8 cellular contexts compared by ENCODE assay signal in genomic region chr1:109396513-109396839, GRCh38. TPM values are rescaled to one million over a fixed set of nuclear protein-coding genes. Genes with fewer than 3 reads are reported as not detected.
DNase-seq lines count a peak whose midpoint lies in the region; ATAC-seq, FAIRE-seq and TF ChIP-seq lines count a peak whose summit lies in the region.

No MANE protein-coding gene starts in this region.

- H3K27me3 ChIP-seq in K562 (ENCODE audit: control insufficient read depth in 2 of 2, insufficient read depth in 2 of 2, low read length in 2 of 2) = no peaks in the 10 kb centered on the region
- no peaks in the 10 kb centered on the region for H3K27me3 ChIP-seq in transverse colon

- TF ChIP-seq RAD21 in K562 (CRISPR knock-in tag; conservative IDR thresholded peaks at IDR 0.05 in 1 of 2, IDR thresholded peaks at IDR 0.05 in 1 of 2) = no peak

- no peak for TF ChIP-seq CTCF in K562 (IDR thresholded peaks at IDR 0.05 in 2 of 3, conservative IDR thresholded peaks at IDR 0.05 in 1 of 3; ENCODE audit: insufficient read depth in 2 of 3, low read depth in 1 of 3, low read length in 3 of 3)
- no peak for TF ChIP-seq CTCF in transverse colon (IDR thresholded peaks at IDR 0.05)

- peaks cover 0 to 2% of the 10 kb centered on the region in 2 donors for H3K36me3 Mint-ChIP-seq in activated T-cell treated with anti-CD3 and anti-CD28 coated beads, Interleukin-2, amount 50 U/mL, for 72 hours (ENCODE audit: insufficient read depth in 2 of 2)

- peaks cover 61% of the 10 kb centered on the region for H3K27me3 Mint-ChIP-seq in activated T-cell treated with anti-CD3 and anti-CD28 coated beads, Interleukin-2, amount 50 U/mL, for 72 hours (ENCODE audit: low read depth)

- peaks cover 61% of the 10 kb centered on the region for H3K79me2 ChIP-seq in K562 (ENCODE audit: control insufficient read depth, insufficient read depth, low read length)

- H2AFZ ChIP-seq in K562 (ENCODE audit: low read depth, low read length) = 0 out of 2 replicates have a peak overlapping the region, but pooled peaks have one; percentile 61

- CTCF ChIA-PET in K562 (lab: Yijun Ruan, JAX; ENCODE audit: low intra/inter-chr PET ratio) = interaction anchor here (3.6 kb wide), 1 partner anchor 118 kb away, joined by 51 read pairs; no protein-coding TSS in a partner anchor

- FAIRE-seq in K562 (lab: Jason Lieb, UNC) (no peak), H54 (lab: Jason Lieb, UNC) (no peak)

- in situ Hi-C loops in K562 (cut with MboI) = no loop called here
- in situ Hi-C loops in transverse colon (cut with MboI; ENCODE audit: low pct_ligation_motif_present in 1 of 4, low pct_unique_long_range_greater_than_20kb in 1 of 4, low sequenced_read_pairs in 3 of 4) = no loop called here

- H3K4me1 Mint-ChIP-seq in activated T-cell treated with anti-CD3 and anti-CD28 coated beads, Interleukin-2, amount 50 U/mL, for 72 hours (ENCODE audit: low read depth) = peaks cover 33% of the 10 kb centered on the region

- H3K27ac ChIP-seq in K562 (ENCODE audit: extremely low read depth, low read depth, low read length) (peak overlapping the region; percentile 51), mesodermal cell (ENCODE audit: low read depth, low read length, severe bottlenecking) (no peak overlapping the region), transverse colon (peak overlapping the region; percentile 85 to 89 (median 86))

- H3K4me3 ChIP-seq in K562 (peak overlapping the region; percentile 55), mesodermal cell (ENCODE audit: extremely low read depth, insufficient read depth, low read length, poor library complexity, severe bottlenecking) (peak overlapping the region; percentile 43), transverse colon (peak overlapping the region in 3 of 4 donors; percentile 70 to 82 (median 78))

- H3K4me1 ChIP-seq in K562 (replicated peaks in 1 of 2; ENCODE audit: control insufficient read depth in 2 of 2, insufficient read depth in 2 of 2, low read length in 2 of 2) (peaks cover 30 to 47% of the 10 kb centered on the region in 2 experiments), mesodermal cell (ENCODE audit: control insufficient read depth, insufficient read depth, low read length, poor library complexity, severe bottlenecking) (peaks cover 32% of the 10 kb centered on the region), transverse colon (peaks cover 29 to 67% (median 56%) of the 10 kb centered on the region in 4 donors)

- no peaks in the 10 kb centered on the region for H3K9me1 ChIP-seq in K562 (ENCODE audit: control insufficient read depth, insufficient read depth, low read length)

- no peak for DNase-seq in activated T-cell treated with anti-CD3 and anti-CD28 coated beads, Interleukin-2, amount 50 U/mL, for 72 hours
- DNase-seq in activated T-cell treated with anti-CD3 and anti-CD28 coated beads, Interleukin-2, amount 50 U/mL, for 1 hour = no peak
- no peak for DNase-seq in K562 (ENCODE audit: extremely low read depth in 1 of 4, low spot score in 3 of 4)
- no peak for DNase-seq in transverse colon
- no peak for DNase-seq in NCI-H82 treated with DMSO at 0.1 percent for 48 hours (lab: John Stamatoyannopoulos, UW; ENCODE audit: unreplicated experiment)
- DNase-seq in H54 (ENCODE audit: insufficient read length, low spot score) = no peak
- DNase-seq in H4 (ENCODE audit: low spot score) = no peak

- POLR2A ChIA-PET in K562 (lab: Yijun Ruan, JAX) = interaction anchor here (0.7 to 3.4 kb wide), 5 partner anchors 26 to 252 kb away, joined by 3 to 16 read pairs (median 3); partner anchors contain the start of genes PSRC1 and SARS1

- TF ChIP-seq EP300 in K562 (IDR thresholded peaks at IDR 0.05; ENCODE audit: low read length) (no peak), transverse colon (IDR thresholded peaks at IDR 0.05; ENCODE audit: low read depth) (no peak)

- H3K9me3 ChIP-seq in K562 (replicated peaks; ENCODE audit: control insufficient read depth, insufficient read depth, low read depth, low read length) = no peaks in the 10 kb centered on the region
- H3K9me3 ChIP-seq in mesodermal cell (ENCODE audit: control insufficient read depth, low read length) = no peaks in the 10 kb centered on the region
- H3K9me3 ChIP-seq in transverse colon = no peaks in the 10 kb centered on the region

- intact Hi-C loops in K562 (cut with micrococcal nuclease) = loop anchor here (5.0 kb wide), 1 partner anchor 34 kb away; no protein-coding TSS in a partner anchor
- intact Hi-C loops in transverse colon (cut with DNase I; ENCODE audit: low total_unique reads) = loop anchor here (5.0 kb wide), 1 partner anchor 114 kb away; the partner anchor contains the start of gene PSRC1

- H3K9ac ChIP-seq in K562 (ENCODE audit: insufficient read depth in 1 of 2, low read depth in 2 of 2, low read length in 2 of 2) = peak overlapping the region; percentile 56 to 90; a peak in 3 of 4 replicates

- H3K27ac Mint-ChIP-seq in activated T-cell treated with anti-CD3 and anti-CD28 coated beads, Interleukin-2, amount 50 U/mL, for 72 hours = no peak overlapping the region

- no peaks in the 10 kb centered on the region for H4K20me1 ChIP-seq in K562 (replicated peaks; ENCODE audit: control insufficient read depth, insufficient read depth, low read length)

- no peaks in the 10 kb centered on the region for H3K9me3 Mint-ChIP-seq in activated T-cell treated with anti-CD3 and anti-CD28 coated beads, Interleukin-2, amount 50 U/mL, for 72 hours

- no TSS peak for BruUV-seq in K562 (replicated peaks; lab: Mats Ljungman, UMichigan)

- peak overlapping the region; percentile 90 to 94 for H3K4me3 Mint-ChIP-seq in activated T-cell treated with anti-CD3 and anti-CD28 coated beads, Interleukin-2, amount 50 U/mL, for 72 hours

- peak overlapping the region; percentile 87 for H3K4me2 ChIP-seq in K562 (ENCODE audit: insufficient read depth, low read length)

- no peak for ATAC-seq in activated T-cell treated with anti-CD3 and anti-CD28 coated beads, Interleukin-2, amount 50 U/mL, for 72 hours (replicated peaks in 1 of 2)
- ATAC-seq in K562 = no peak

- TF ChIP-seq POLR2A in K562 (conservative IDR thresholded peaks at IDR 0.05) = no peak
- no peak for TF ChIP-seq POLR2A in transverse colon (IDR thresholded peaks at IDR 0.05)
- no peak for TF ChIP-seq POLR2A in H54 (IDR thresholded peaks at IDR 0.05; ENCODE audit: low read depth, low read length)

- WGBS in K562 (ENCODE audit: insufficient coverage, low coverage, missing lambda C conversion rate) = 3% methylated on average over 2 of the region's 2 CpGs
- WGBS in mesodermal cell (ENCODE audit: insufficient coverage in 2 of 2), 2 experiments = 80% methylated on average over 2 of the region's 2 CpGs; no CpG with 5 or more reads in 1 of the 2 experiments
- 39% methylated on average over 2 of the region's 2 CpGs; no CpG with 5 or more reads in 1 of the 2 donors for WGBS in transverse colon (ENCODE audit: low coverage in 1 of 2), 2 donors

- H3K36me3 ChIP-seq in K562 (ENCODE audit: control insufficient read depth, insufficient read depth, low read length) = peaks cover 22% of the 10 kb centered on the region
- H3K36me3 ChIP-seq in mesodermal cell (ENCODE audit: control insufficient read depth, insufficient read depth, low read length) = peaks cover 4% of the 10 kb centered on the region
- no peaks in the 10 kb centered on the region for H3K36me3 ChIP-seq in transverse colon

RNA-seq across cellular contexts. Expression of gene SORT1, which starts 1.2 kb away (rescaled TPM):
- 1 to 10 TPM; 1.4 to 4.8 TPM for total RNA-seq in activated T-cell treated with anti-CD3 and anti-CD28 coated beads, Interleukin-2, amount 50 U/mL, for 72 hours
- 326 and 417 TPM in 2 replicates for total RNA-seq in K562 (2011; cell fraction: chromatin; rRNA removed; ENCODE audit: low replicate concordance)
- total RNA-seq in K562 (2011; cell fraction: nucleolus; rRNA removed) = 241 and 283 TPM in 2 replicates
- total RNA-seq in K562 (2011; cell fraction: nucleoplasm; rRNA removed) = 391 and 568 TPM in 2 replicates
- total RNA-seq in K562 (2014; rRNA removed) (35.5 and 41.4 TPM in 2 replicates), K562 (2014; rRNA removed; fragmentation: Illumina TruSeq; extraction: Trizol) (91.0 and 110 TPM in 2 replicates), K562 (2015; rRNA removed; fragmentation: Illumina TruSeq; extraction: Trizol) (88.2 and 96.9 TPM in 2 replicates), K562 (2021) (110 and 112 TPM in 2 replicates), transverse colon (10 to 100 TPM; 53.5 to 79.3 (median 66.2) TPM)
- polyA plus RNA-seq in K562 (2011; rRNA removed) (78.2 and 92.1 TPM in 2 replicates), K562 (2014; fragmentation: Illumina TruSeq; extraction: Trizol) (65.0 and 68.2 TPM in 2 replicates), K562 (2014; fragmentation: Nextera tagmentation; extraction: Ambion mirVana) (10 to 100 TPM; 27.4 to 33.3 TPM), K562 (2014; rRNA removed) (41.4 and 43.4 TPM in 2 replicates)
- 40.5 and 54.0 TPM in 2 replicates for polyA plus RNA-seq in K562 (2011; cell fraction: cytosol; rRNA removed)
- polyA plus RNA-seq in K562 (2011; cell fraction: nucleus; rRNA removed) = 57.9 and 62.0 TPM in 2 replicates
- polyA plus RNA-seq in K562 (2012) = 50.8 and 57.3 TPM in 2 replicates
- 227 and 260 TPM in 2 replicates for polyA minus RNA-seq in K562 (2011; rRNA and poly(A)+ RNA removed)
- polyA minus RNA-seq in K562 (2011; cell fraction: cytosol; rRNA and poly(A)+ RNA removed) = 87.5 and 90.6 TPM in 2 replicates
- polyA minus RNA-seq in K562 (2011; cell fraction: nucleus; rRNA and poly(A)+ RNA removed) = 98.4 and 138 TPM in 2 replicates
- 18.3 TPM for polyA plus RNA-seq in mesodermal cell (2013, experiment 1 of 2)
- polyA plus RNA-seq in mesodermal cell (2013, experiment 2 of 2) = 15.6 TPM
- total RNA-seq in H4 (2014; rRNA removed; shearing (Covaris generic)) = 3.7 and 7.4 TPM in 2 replicates

RNA-seq across cellular contexts. Expression of gene PSMA5, which starts 29.8 kb away (rescaled TPM):
- 100 to 1,000 TPM; 169 to 179 TPM for total RNA-seq in activated T-cell treated with anti-CD3 and anti-CD28 coated beads, Interleukin-2, amount 50 U/mL, for 72 hours
- total RNA-seq in K562 (2011; cell fraction: chromatin; rRNA removed; ENCODE audit: low replicate concordance) = 131 and 146 TPM in 2 replicates
- total RNA-seq in K562 (2011; cell fraction: nucleolus; rRNA removed) = 74.6 and 80.0 TPM in 2 replicates
- total RNA-seq in K562 (2011; cell fraction: nucleoplasm; rRNA removed) = 126 and 145 TPM in 2 replicates
- total RNA-seq in K562 (2014; rRNA removed) (77.1 and 82.6 TPM in 2 replicates), K562 (2014; rRNA removed; fragmentation: Illumina TruSeq; extraction: Trizol) (309 and 348 TPM in 2 replicates), K562 (2015; rRNA removed; fragmentation: Illumina TruSeq; extraction: Trizol) (155 and 190 TPM in 2 replicates), K562 (2021) (287 and 302 TPM in 2 replicates), transverse colon (10 to 100 TPM; 28.4 to 41.8 (median 33.3) TPM)
- polyA plus RNA-seq in K562 (2011; rRNA removed) (299 and 397 TPM in 2 replicates), K562 (2014; fragmentation: Illumina TruSeq; extraction: Trizol) (246 and 256 TPM in 2 replicates), K562 (2014; fragmentation: Nextera tagmentation; extraction: Ambion mirVana) (100 to 1,000 TPM; 451 to 542 TPM), K562 (2014; rRNA removed) (225 and 273 TPM in 2 replicates)
- 168 and 244 TPM in 2 replicates for polyA plus RNA-seq in K562 (2011; cell fraction: cytosol; rRNA removed)
- 74.2 and 128 TPM in 2 replicates for polyA plus RNA-seq in K562 (2011; cell fraction: nucleus; rRNA removed)
- 169 and 249 TPM in 2 replicates for polyA plus RNA-seq in K562 (2012)
- 238 and 288 TPM in 2 replicates for polyA minus RNA-seq in K562 (2011; rRNA and poly(A)+ RNA removed)
- 104 and 136 TPM in 2 replicates for polyA minus RNA-seq in K562 (2011; cell fraction: cytosol; rRNA and poly(A)+ RNA removed)
- 40.0 and 62.9 TPM in 2 replicates for polyA minus RNA-seq in K562 (2011; cell fraction: nucleus; rRNA and poly(A)+ RNA removed)
- polyA plus RNA-seq in mesodermal cell (2013, experiment 1 of 2) = 81.3 TPM
- 74.3 TPM for polyA plus RNA-seq in mesodermal cell (2013, experiment 2 of 2)
- 154 and 184 TPM in 2 replicates for total RNA-seq in H4 (2014; rRNA removed; shearing (Covaris generic))
